In the genomic region with DNA sequence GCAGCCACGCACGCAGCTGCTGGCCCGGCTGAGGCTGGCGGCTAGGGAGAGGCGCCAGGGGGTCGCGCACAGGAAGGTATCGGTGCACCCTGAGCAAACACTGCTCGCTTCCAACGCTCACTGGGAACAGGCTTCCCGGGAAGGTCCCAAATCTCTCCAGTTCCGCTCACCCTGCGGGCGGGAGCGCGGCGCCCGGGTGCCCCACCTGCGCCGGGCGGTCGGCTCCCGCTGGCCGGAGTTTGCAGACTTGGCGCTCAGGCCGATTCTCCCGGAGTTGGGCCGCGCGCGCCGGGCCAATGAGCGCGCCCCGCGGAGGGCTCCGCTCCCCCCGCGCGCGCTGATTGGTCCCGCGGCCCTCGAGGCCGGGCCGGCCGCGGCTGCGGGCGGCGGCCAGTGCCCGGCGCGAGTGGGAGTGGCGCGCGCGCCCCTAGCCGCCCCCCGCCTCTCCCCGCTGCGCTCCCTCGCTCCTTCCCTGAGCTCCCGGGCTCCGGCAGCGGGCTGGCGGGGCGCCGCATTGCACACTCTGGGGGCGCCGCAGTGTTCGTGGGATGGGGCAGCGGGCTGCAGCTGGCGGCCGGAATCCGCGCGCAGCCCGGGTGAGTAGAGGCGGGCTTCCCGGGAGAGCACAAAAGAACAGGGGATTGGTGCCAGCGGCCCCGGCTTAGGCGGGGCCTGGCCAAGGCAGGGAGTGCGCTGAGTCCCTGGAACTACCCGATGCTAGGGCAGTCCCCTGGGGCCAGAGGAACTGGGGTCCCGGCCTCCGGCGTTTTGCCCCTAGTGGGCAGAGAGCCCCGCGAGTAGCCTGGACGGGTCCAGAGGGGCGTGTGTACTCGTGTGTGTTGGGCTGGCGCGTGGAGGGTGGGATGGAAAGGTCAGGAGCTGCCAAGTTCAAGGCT, we compare ENCODE assay signal across 8 cellular contexts. TPM values are rescaled to one million over a fixed set of nuclear protein-coding genes. Genes with fewer than 3 reads are reported as not detected.
DNase-seq lines count a peak whose midpoint lies in the region; ATAC-seq, FAIRE-seq and TF ChIP-seq lines count a peak whose summit lies in the region.

A gene with protein sequence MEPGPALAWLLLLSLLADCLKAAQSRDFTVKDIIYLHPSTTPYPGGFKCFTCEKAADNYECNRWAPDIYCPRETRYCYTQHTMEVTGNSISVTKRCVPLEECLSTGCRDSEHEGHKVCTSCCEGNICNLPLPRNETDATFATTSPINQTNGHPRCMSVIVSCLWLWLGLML (plus strand): TSS at position 461 of the 896 bp plus-strand sequence. CDS start 107,122 bp downstream, outside the sequence.

- no peaks in the 10 kb centered on the region for H3K36me3 ChIP-seq in bronchial epithelial cell (ENCODE audit: control insufficient read depth, insufficient read depth, low read length)
- no peaks in the 10 kb centered on the region for H3K36me3 ChIP-seq in kidney (ENCODE audit: control insufficient read depth in 1 of 2, insufficient read depth in 2 of 2, low read length in 2 of 2)
- H3K36me3 ChIP-seq in skeletal muscle tissue (ENCODE audit: control insufficient read depth in 3 of 3, insufficient read depth in 3 of 3, low read length in 3 of 3), result no peaks in the 10 kb centered on the region

- peaks cover 3% of the 10 kb centered on the region for H3K27me3 ChIP-seq in bronchial epithelial cell (ENCODE audit: control insufficient read depth, insufficient read depth, low read length)
- H3K27me3 ChIP-seq in skeletal muscle tissue (ENCODE audit: control insufficient read depth in 3 of 3, insufficient read depth in 3 of 3, low read length in 3 of 3), result peaks cover 6 to 16% (median 12%) of the 10 kb centered on the region in 3 donors

- no peak for DNase-seq in CD14-positive monocyte (ENCODE audit: low spot score)
- DNase-seq in NCI-H748 treated with DMSO at 0.1 percent for 48 hours (lab: John Stamatoyannopoulos, UW), result peak; percentile 73
- DNase-seq in bronchial epithelial cell (ENCODE audit: low read depth), result peak; percentile 42
- DNase-seq in kidney, result peak; percentile 86
- no peak for DNase-seq in activated T-helper 1 cell treated with anti-CD3 and anti-CD28 coated beads, Interleukin-12 subunit alpha, Interleukin-12 subunit beta, Interleukin-2, Interleukin-4 antibody, amounts not matched to agents 30 ng/mL and 10 ng/mL and 1 ng/mL, durations not matched to agents 14 hours and 24 hours and 36 hours (ENCODE audit: low spot score)

- TF ChIP-seq CTCF in CD14-positive monocyte (IDR thresholded peaks at IDR 0.05) (no peak), bronchial epithelial cell (IDR thresholded peaks at IDR 0.05; ENCODE audit: insufficient read depth, low read length, severe bottlenecking) (no peak), kidney (IDR thresholded peaks at IDR 0.05; ENCODE audit: borderline replicate concordance, extremely low read depth, insufficient read depth) (no peak)

- H3K4me3 ChIP-seq in bronchial epithelial cell (ENCODE audit: low read depth, low read length) (peak within 1 kb of the TSS; percentile 56), kidney (ENCODE audit: low read length in 2 of 2) (peak within 1 kb of the TSS; percentile 65 to 84), skeletal muscle tissue (ENCODE audit: low read length in 3 of 3) (peak within 1 kb of the TSS; percentile 70 to 76 (median 71))

- H3K27ac Mint-ChIP-seq in CD14-positive monocyte, result no peak within 1 kb of the TSS
- no peak within 1 kb of the TSS for H3K27ac Mint-ChIP-seq in activated T-helper 1 cell treated with anti-CD3 and anti-CD28 coated beads, Interleukin-12 subunit alpha, Interleukin-12 subunit beta, Interleukin-2, Interleukin-4 antibody, amounts not matched to agents 30 ng/mL and 10 ng/mL and 1 ng/mL, durations not matched to agents 14 hours and 24 hours and 36 hours

- no peak for FAIRE-seq in bronchial epithelial cell (lab: Jason Lieb, UNC)
- no peak for FAIRE-seq in kidney (lab: Jason Lieb, UNC)

- H3K27ac ChIP-seq in kidney (ENCODE audit: low read depth in 2 of 2, low read length in 2 of 2) (no peak within 1 kb of the TSS), skeletal muscle tissue (ENCODE audit: low read depth, low read length) (no peak within 1 kb of the TSS)

- H3K9ac ChIP-seq in kidney (ENCODE audit: low read length in 2 of 2) (peak within 1 kb of the TSS; percentile 25 to 65), skeletal muscle tissue (ENCODE audit: low read depth in 1 of 3, low read length in 3 of 3) (peak within 1 kb of the TSS; percentile 5 to 68 (median 28))

- peaks cover 0 to 3% of the 10 kb centered on the region in 2 donors for H3K36me3 Mint-ChIP-seq in CD14-positive monocyte
- H3K36me3 Mint-ChIP-seq in activated T-helper 1 cell treated with anti-CD3 and anti-CD28 coated beads, Interleukin-12 subunit alpha, Interleukin-12 subunit beta, Interleukin-2, Interleukin-4 antibody, amounts not matched to agents 30 ng/mL and 10 ng/mL and 1 ng/mL, durations not matched to agents 14 hours and 24 hours and 36 hours (ENCODE audit: low read depth), result no peaks in the 10 kb centered on the region

- intact Hi-C loops in CD14-positive monocyte (cut with micrococcal nuclease) (no loop called here), kidney (cut with DNase I) (no loop called here)
- intact Hi-C loops in activated T-helper 1 cell treated with anti-CD3 and anti-CD28 coated beads, Interleukin-12 subunit alpha, Interleukin-12 subunit beta, Interleukin-2, Interleukin-4 antibody, amounts not matched to agents 30 ng/mL and 10 ng/mL and 1 ng/mL, durations not matched to agents 14 hours and 24 hours and 36 hours (cut with micrococcal nuclease), result no loop called here

- peak; percentile 84 for ATAC-seq in GM19372 (IDR thresholded peaks at IDR 0.05; ENCODE audit: low read depth, unreplicated experiment)
- ATAC-seq in HG03432 (IDR thresholded peaks at IDR 0.05; ENCODE audit: unreplicated experiment), result peak; percentile 92

- peaks cover 19% of the 10 kb centered on the region for H3K4me1 Mint-ChIP-seq in CD14-positive monocyte
- no peaks in the 10 kb centered on the region for H3K4me1 Mint-ChIP-seq in activated T-helper 1 cell treated with anti-CD3 and anti-CD28 coated beads, Interleukin-12 subunit alpha, Interleukin-12 subunit beta, Interleukin-2, Interleukin-4 antibody, amounts not matched to agents 30 ng/mL and 10 ng/mL and 1 ng/mL, durations not matched to agents 14 hours and 24 hours and 36 hours (ENCODE audit: low read depth)

- peaks cover 0 to 10% (median 3%) of the 10 kb centered on the region in 7 donors for H3K9me3 Mint-ChIP-seq in CD14-positive monocyte
- H3K9me3 Mint-ChIP-seq in activated T-helper 1 cell treated with anti-CD3 and anti-CD28 coated beads, Interleukin-12 subunit alpha, Interleukin-12 subunit beta, Interleukin-2, Interleukin-4 antibody, amounts not matched to agents 30 ng/mL and 10 ng/mL and 1 ng/mL, durations not matched to agents 14 hours and 24 hours and 36 hours, result no peaks in the 10 kb centered on the region

- H3K4me3 Mint-ChIP-seq in CD14-positive monocyte, result peak within 1 kb of the TSS; percentile 73 to 89
- no peak within 1 kb of the TSS for H3K4me3 Mint-ChIP-seq in activated T-helper 1 cell treated with anti-CD3 and anti-CD28 coated beads, Interleukin-12 subunit alpha, Interleukin-12 subunit beta, Interleukin-2, Interleukin-4 antibody, amounts not matched to agents 30 ng/mL and 10 ng/mL and 1 ng/mL, durations not matched to agents 14 hours and 24 hours and 36 hours

- H3K9me3 ChIP-seq in kidney (ENCODE audit: control insufficient read depth in 1 of 2, low read length in 2 of 2), result no peaks in the 10 kb centered on the region
- no peaks in the 10 kb centered on the region for H3K9me3 ChIP-seq in skeletal muscle tissue (ENCODE audit: control insufficient read depth in 3 of 3, low read length in 3 of 3)

- peaks cover 66 to 68% (median 66%) of the 10 kb centered on the region in 3 donors for H3K27me3 Mint-ChIP-seq in CD14-positive monocyte (ENCODE audit: low read depth in 3 of 3)
- peaks cover 49% of the 10 kb centered on the region for H3K27me3 Mint-ChIP-seq in activated T-helper 1 cell treated with anti-CD3 and anti-CD28 coated beads, Interleukin-12 subunit alpha, Interleukin-12 subunit beta, Interleukin-2, Interleukin-4 antibody, amounts not matched to agents 30 ng/mL and 10 ng/mL and 1 ng/mL, durations not matched to agents 14 hours and 24 hours and 36 hours (ENCODE audit: insufficient read depth)

- peaks cover 0 to 5% of the 10 kb centered on the region in 2 donors for H3K4me1 ChIP-seq in kidney (ENCODE audit: control insufficient read depth in 1 of 2, insufficient read depth in 1 of 2, low read depth in 1 of 2, low read length in 2 of 2)
- peaks cover 5 to 15% (median 8%) of the 10 kb centered on the region in 3 donors for H3K4me1 ChIP-seq in skeletal muscle tissue (ENCODE audit: control insufficient read depth in 3 of 3, insufficient read depth in 3 of 3, low read length in 3 of 3)

RNA-seq across cellular contexts. Expression of the gene that starts here (rescaled TPM):
- polyA plus RNA-seq in CD14-positive monocyte, result not detected
- total RNA-seq in bronchial epithelial cell, result 0.13 and 0.26 TPM in 2 replicates
- 1.1 TPM for total RNA-seq in kidney
- 2.2 TPM for polyA plus RNA-seq in kidney (ENCODE audit: insufficient read depth, low read depth, low replicate concordance)
- 2.1 TPM for total RNA-seq in skeletal muscle tissue
- total RNA-seq in activated T-helper 1 cell treated with anti-CD3 and anti-CD28 coated beads, Interleukin-12 subunit alpha, Interleukin-12 subunit beta, Interleukin-2, Interleukin-4 antibody, amounts not matched to agents 30 ng/mL and 10 ng/mL and 1 ng/mL, durations not matched to agents 14 hours and 24 hours and 36 hours, result not detected in 2 replicates

Comparison
In these comparisons a context has a peak if more than half of its experiments do, and no peak if none do; other contexts are left out.
1. Peak in DNase-seq and H3K4me3 ChIP-seq in bronchial epithelial cell; RNA of the gene not detected or under 1 TPM.
2. DNase-seq: peak in NCI-H748 treated with DMSO at 0.1 percent for 48 hours (single experiment) and kidney (single experiment); none in CD14-positive monocyte (single experiment) and activated T-helper 1 cell treated with anti-CD3 and anti-CD28 coated beads, Interleukin-12 subunit alpha, Interleukin-12 subunit beta, Interleukin-2, Interleukin-4 antibody, amounts not matched to agents 30 ng/mL and 10 ng/mL and 1 ng/mL, durations not matched to agents 14 hours and 24 hours and 36 hours (single experiment).
3. Peak in every context shown above with its lines, with median percentiles within 50 percentile points of each other: H3K4me3 ChIP-seq.